ENCODE assay signal across 8 cellular contexts in the genomic region with DNA sequence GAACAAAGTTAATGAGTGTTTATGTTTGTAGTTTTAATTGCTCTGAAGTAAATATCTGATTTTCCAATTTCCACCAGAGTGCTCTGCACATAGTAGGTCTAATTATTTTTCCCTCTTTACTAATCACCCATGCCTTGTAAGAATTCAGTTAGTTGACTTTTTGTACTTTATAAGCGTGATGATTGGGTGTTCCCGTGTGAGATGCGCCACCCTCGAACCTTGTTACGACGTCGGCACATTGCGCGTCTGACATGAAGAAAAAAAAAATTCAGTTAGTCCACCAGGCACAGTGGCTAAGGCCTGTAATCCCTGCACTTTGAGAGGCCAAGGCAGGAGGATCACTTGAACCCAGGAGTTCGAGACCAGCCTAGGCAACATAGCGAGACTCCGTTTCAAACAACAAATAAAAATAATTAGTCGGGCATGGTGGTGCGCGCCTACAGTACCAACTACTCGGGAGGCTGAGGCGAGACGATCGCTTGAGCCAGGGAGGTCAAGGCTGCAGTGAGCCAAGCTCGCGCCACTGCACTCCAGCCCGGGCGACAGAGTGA. TPM values are rescaled to one million over a fixed set of nuclear protein-coding genes. Genes with fewer than 3 reads are reported as not detected.
DNase-seq lines count a peak whose midpoint lies in the region; ATAC-seq and TF ChIP-seq lines count a peak whose summit lies in the region.

No MANE protein-coding gene starts in this region.

- DNase-seq in Calu3, result no peak
- no peak for DNase-seq in PC-9
- DNase-seq in esophagus muscularis mucosa (ENCODE audit: extremely low spot score), result no peak
- no peak for DNase-seq in progenitor cell of endocrine pancreas (ENCODE audit: low spot score, unreplicated experiment)
- DNase-seq in effector CD4-positive, alpha-beta T cell, result no peak
- DNase-seq in stimulated activated CD4-positive, alpha-beta T cell treated with anti-CD3 and anti-CD28 coated beads, Interleukin-2, amount 100 ng/mL, for 24 hours, result no peak
- DNase-seq in posterior cingulate gyrus, result no peak

- peak overlapping the region; percentile 87 for H3K4me3 Mint-ChIP-seq in Calu3 (ENCODE audit: low read depth, unreplicated experiment)
- peak overlapping the region; percentile 91 for H3K4me3 Mint-ChIP-seq in progenitor cell of endocrine pancreas (ENCODE audit: low read depth)

- TF ChIP-seq POLR2A in esophagus muscularis mucosa (IDR thresholded peaks at IDR 0.05; ENCODE audit: low read depth), result no peak

- TF ChIP-seq CTCF in Calu3 (IDR thresholded peaks at IDR 0.05; ENCODE audit: unreplicated experiment) (no peak), PC-9 (conservative IDR thresholded peaks at IDR 0.05) (no peak), esophagus muscularis mucosa (IDR thresholded peaks at IDR 0.05) (no peak), progenitor cell of endocrine pancreas (IDR thresholded peaks at IDR 0.05; ENCODE audit: unreplicated experiment) (no peak)

- peaks cover 32% of the 10 kb centered on the region for H3K4me1 ChIP-seq in PC-9 (replicated peaks; ENCODE audit: insufficient read depth)
- H3K4me1 ChIP-seq in esophagus muscularis mucosa, result peaks cover 23 to 39% (median 37%) of the 10 kb centered on the region in 4 donors

- H3K27ac ChIP-seq in PC-9 (no peak overlapping the region), esophagus muscularis mucosa (replicated peaks in 1 of 4) (peak overlapping the region; percentile 90 to 96 (median 92))

- H3K9me3 Mint-ChIP-seq in Calu3 (ENCODE audit: low read depth, unreplicated experiment) (no peaks in the 10 kb centered on the region), progenitor cell of endocrine pancreas (ENCODE audit: low read depth) (no peaks in the 10 kb centered on the region)

- H4K20me1 ChIP-seq in PC-9 (ENCODE audit: insufficient read depth), result peaks cover 29% of the 10 kb centered on the region

- H3K4me2 ChIP-seq in PC-9, result peak overlapping the region; percentile 99; the same call in 1 of the 2 replicates

- H3K27ac Mint-ChIP-seq in Calu3 (ENCODE audit: unreplicated experiment) (peak overlapping the region; percentile 52), progenitor cell of endocrine pancreas (no peak overlapping the region)

- no peak for TF ChIP-seq EP300 in esophagus muscularis mucosa (IDR thresholded peaks at IDR 0.05)

- CTCF ChIA-PET in Calu3 (lab: Charles Lee) (interaction anchor here (0.9 to 1.0 kb wide), 2 partner anchors 65 to 224 kb away, joined by 3 read pairs; partner anchors contain the start of gene IL17RC), PC-9 (lab: Charles Lee) (interaction anchor here (0.6 to 0.7 kb wide), 2 partner anchors 10 to 84 kb away, joined by 4 read pairs; no protein-coding TSS in a partner anchor)

- no peaks in the 10 kb centered on the region for H3K9me3 ChIP-seq in PC-9 (ENCODE audit: insufficient read depth, low read depth)
- H3K9me3 ChIP-seq in esophagus muscularis mucosa, result no peaks in the 10 kb centered on the region

- 84% methylated on average over 23 of the region's 23 CpGs for WGBS in esophagus muscularis mucosa

- H3K4me1 Mint-ChIP-seq in Calu3 (ENCODE audit: low read depth, unreplicated experiment) (no peaks in the 10 kb centered on the region), progenitor cell of endocrine pancreas (ENCODE audit: low read depth) (peaks cover 14% of the 10 kb centered on the region)

- H3F3A ChIP-seq in PC-9 (ENCODE audit: insufficient read depth, low read depth), result peaks cover 23% of the 10 kb centered on the region

- H3K79me2 ChIP-seq in PC-9 (ENCODE audit: low read depth), result peaks cover 45% of the 10 kb centered on the region

- ATAC-seq in GM21529 (IDR thresholded peaks at IDR 0.05; ENCODE audit: unreplicated experiment), result no peak

- H3K36me3 ChIP-seq in PC-9 (ENCODE audit: low read depth) (0 out of 2 replicates have a peak, but pooled peaks cover 3% of the 10 kb centered on the region), esophagus muscularis mucosa (peaks cover 0 to 8% (median 0%) of the 10 kb centered on the region in 4 donors)

- H3K9me2 ChIP-seq in PC-9 (ENCODE audit: insufficient read depth), result no peaks in the 10 kb centered on the region

- H2AFZ ChIP-seq in PC-9, result peak overlapping the region; percentile 63; the same call in 1 of the 2 replicates

- BruUV-seq in Calu3 (replicated peaks; lab: Mats Ljungman, UMichigan) (no TSS peak), PC-9 (replicated peaks; lab: Mats Ljungman, UMichigan) (TSS peak; percentile 49)

- intact Hi-C loops in Calu3 (cut with micrococcal nuclease; ENCODE audit: unreplicated experiment) (no loop called here), PC-9 (cut with micrococcal nuclease; ENCODE audit: unreplicated experiment) (no loop called here), esophagus muscularis mucosa (cut with DNase I) (loop anchor here (5.0 kb wide), 1 partner anchor 81 kb away; no protein-coding TSS in a partner anchor), posterior cingulate gyrus (cut with DNase I) (no loop called here)

- POLR2A ChIA-PET in PC-9 (lab: Charles Lee; ENCODE audit: unreplicated experiment), result interaction anchor here (0.6 to 0.9 kb wide), 4 partner anchors 58 to 194 kb away, joined by 3 to 8 read pairs (median 4); partner anchors contain the start of gene TATDN2

- H3K4me3 ChIP-seq in PC-9, result peak overlapping the region; percentile 100; the same call in 1 of the 2 replicates
- H3K4me3 ChIP-seq in esophagus muscularis mucosa, result peak overlapping the region; percentile 77 to 94 (median 90)

- H3K36me3 Mint-ChIP-seq in Calu3 (ENCODE audit: insufficient read depth, unreplicated experiment) (peaks cover 31% of the 10 kb centered on the region), progenitor cell of endocrine pancreas (ENCODE audit: insufficient read depth) (peaks cover 8% of the 10 kb centered on the region)

- H3K27me3 ChIP-seq in PC-9 (ENCODE audit: insufficient read depth, low read depth), result no peaks in the 10 kb centered on the region
- no peaks in the 10 kb centered on the region for H3K27me3 ChIP-seq in esophagus muscularis mucosa

- no peaks in the 10 kb centered on the region for H3K27me3 Mint-ChIP-seq in Calu3 (ENCODE audit: unreplicated experiment)
- no peaks in the 10 kb centered on the region for H3K27me3 Mint-ChIP-seq in progenitor cell of endocrine pancreas

RNA-seq across cellular contexts. Expression of gene VHL, which starts 0.5 kb away (rescaled TPM):
- total RNA-seq in Calu3 (2022), result 49.0 and 50.4 TPM in 2 replicates
- 50.2 and 52.4 TPM in 2 replicates for total RNA-seq in PC-9 (2021)
- 10 to 100 TPM; 17.6 to 29.5 (median 22.2) TPM for total RNA-seq in esophagus muscularis mucosa
- total RNA-seq in progenitor cell of endocrine pancreas, result 70.3 and 72.5 TPM in 2 replicates

RNA-seq across cellular contexts. Expression of gene IRAK2, which starts 23.6 kb away (rescaled TPM):
- total RNA-seq in Calu3 (2022), result 25.5 and 31.6 TPM in 2 replicates
- total RNA-seq in PC-9 (2021), result 2.6 and 2.7 TPM in 2 replicates
- 1 to 10 TPM; 2.5 to 3.2 (median 2.8) TPM for total RNA-seq in esophagus muscularis mucosa
- total RNA-seq in progenitor cell of endocrine pancreas, result 0.36 and 0.40 TPM in 2 replicates

RNA-seq across cellular contexts. Expression of gene BRK1, which starts 25.6 kb away (rescaled TPM):
- total RNA-seq in Calu3 (2022), result 120 and 126 TPM in 2 replicates
- 73.8 and 109 TPM in 2 replicates for total RNA-seq in PC-9 (2021)
- total RNA-seq in esophagus muscularis mucosa, result 100 to 1,000 TPM; 107 to 148 (median 142) TPM
- total RNA-seq in progenitor cell of endocrine pancreas, result 117 and 123 TPM in 2 replicates

RNA-seq across cellular contexts. Expression of gene FANCD2OS, which starts 33.0 kb away (rescaled TPM):
- not detected in 2 replicates for total RNA-seq in Calu3 (2022)
- not detected in 2 replicates for total RNA-seq in PC-9 (2021)
- not detected for total RNA-seq in esophagus muscularis mucosa
- total RNA-seq in progenitor cell of endocrine pancreas, result not detected in 2 replicates
